In genomic region chr10:98419456-98420261, GRCh38 we compare ENCODE assay signal across 16 cellular contexts.
"Had no signal": no experiment of that assay in that cellular context is flagged by ENCODE, and none has a peak within 500 bp of the region (broad histone marks: within the 10 kb centered on the region; RNA-seq: fewer than 3 reads in every experiment).

No MANE protein-coding gene starts in this region.

- H3K9me3 Mint-ChIP-seq: activated CD4-positive, alpha-beta memory T cell treated with anti-CD3 and anti-CD28 coated beads for 36 hours; activated naive CD4-positive, alpha-beta T cell treated with anti-CD3 and anti-CD28 coated beads for 36 hours; mesothelial cell of epicardium; T-helper 2 cell treated with Interferon-gamma antibody and Interleukin-4, amounts not matched to agents 5 μg/mL and 100 μg/mL, for 36 hours had no signal

- H3K4me3 Mint-ChIP-seq: activated CD4-positive, alpha-beta memory T cell treated with anti-CD3 and anti-CD28 coated beads for 36 hours; activated CD4-positive, alpha-beta T cell treated with anti-CD3 and anti-CD28 coated beads for 36 hours; activated naive CD4-positive, alpha-beta T cell treated with anti-CD3 and anti-CD28 coated beads for 36 hours; mesothelial cell of epicardium; T-helper 2 cell treated with Interferon-gamma antibody and Interleukin-4, amounts not matched to agents 5 μg/mL and 100 μg/mL, for 36 hours had no signal

- H3K27ac Mint-ChIP-seq: activated CD4-positive, alpha-beta memory T cell treated with anti-CD3 and anti-CD28 coated beads for 36 hours; activated CD4-positive, alpha-beta T cell treated with anti-CD3 and anti-CD28 coated beads for 36 hours; activated naive CD4-positive, alpha-beta T cell treated with anti-CD3 and anti-CD28 coated beads for 36 hours; mesothelial cell of epicardium; progenitor cell of endocrine pancreas had no signal

- H3K27me3 Mint-ChIP-seq: activated CD4-positive, alpha-beta memory T cell treated with anti-CD3 and anti-CD28 coated beads for 36 hours; activated CD4-positive, alpha-beta T cell treated with anti-CD3 and anti-CD28 coated beads for 36 hours; progenitor cell of endocrine pancreas had no signal

- ATAC-seq: activated CD4-positive, alpha-beta T cell treated with anti-CD3 and anti-CD28 coated beads for 36 hours; esophagus mucosa; gastroesophageal sphincter; heart left ventricle; lower lobe of right lung had no signal

- DNase-seq: activated CD4-positive, alpha-beta memory T cell treated with anti-CD3 and anti-CD28 coated beads for 36 hours; activated CD4-positive, alpha-beta T cell treated with anti-CD3 and anti-CD28 coated beads for 36 hours; activated naive CD4-positive, alpha-beta T cell treated with anti-CD3 and anti-CD28 coated beads for 36 hours; aorta; brain microvascular endothelial cell; cortex of kidney; effector CD4-positive, alpha-beta T cell; heart left ventricle; lower lobe of right lung; stimulated activated CD4-positive, alpha-beta T cell treated with anti-CD3 and anti-CD28 coated beads, Interleukin-15, amount 100 ng/mL, for 24 hours; stimulated activated CD4-positive, alpha-beta T cell treated with anti-CD3 and anti-CD28 coated beads, Interleukin-2, amount 100 ng/mL, for 48 hours had no signal
